26 cellular contexts compared by ENCODE assay signal in genomic region chr6:93337772-93338394, GRCh38.
DNase-seq lines count a peak whose midpoint lies in the region; ATAC-seq and TF ChIP-seq lines count a peak whose summit lies in the region.
"Had no signal": no experiment of that assay in that cellular context is flagged by ENCODE, and none has a peak within 500 bp of the region (broad histone marks: within the 10 kb centered on the region; RNA-seq: fewer than 3 reads in every experiment).

No MANE protein-coding gene starts in this region.

- TF ChIP-seq CTCF in cardiac muscle cell (IDR thresholded peaks at IDR 0.05; ENCODE audit: low read depth, low read length) = no peak
- TF ChIP-seq CTCF in chondrocyte (IDR thresholded peaks at IDR 0.05) = no peak

- H3K4me1 Mint-ChIP-seq in chondrocyte (ENCODE audit: low read depth) = peaks cover 20% of the 10 kb centered on the region

- ATAC-seq in Right ventricle myocardium inferior (no peak), GM18502 (IDR thresholded peaks at IDR 0.05; ENCODE audit: poor library complexity, unreplicated experiment) (no peak), HG03571 (IDR thresholded peaks at IDR 0.05; ENCODE audit: unreplicated experiment) (no peak)
- ATAC-seq: PC-3 had no signal

- DNase-seq in cardiac muscle cell (ENCODE audit: low read depth in 1 of 2, low spot score in 1 of 2) = no peak
- no peak for DNase-seq in Right ventricle myocardium inferior (ENCODE audit: missing footprints)
- no peak for DNase-seq in chondrocyte (ENCODE audit: low spot score)
- no peak for DNase-seq in NK-92 treated with Interleukin-12 subunit alpha and Interleukin-12 subunit beta, amount 100 ng/mL, for 24 hours (lab: John Stamatoyannopoulos, UW)
- no peak for DNase-seq in occipital lobe (lab: John Stamatoyannopoulos, UW)
- DNase-seq: 8988T, ACHN, BE2C, Calu3, Karpas-422, NCI-H1092 treated with DMSO at 0.1 percent for 48 hours, NCI-H1436, NCI-H187, NCI-H2081 treated with DMSO at 0.1 percent for 48 hours, NCI-H2171 treated with DMSO at 0.1 percent for 48 hours, NCI-H345, NCI-H524, NCI-H774, PC-3, RPMI8226, SHP77 had no signal

- H3K27ac Mint-ChIP-seq in chondrocyte (ENCODE audit: unreplicated experiment) = peak overlapping the region; percentile 75

- no peak overlapping the region for H3K4me3 ChIP-seq in cardiac muscle cell
- no peak overlapping the region for H3K4me3 ChIP-seq in neuron (ENCODE audit: low read length)
- H3K4me3 ChIP-seq: HAP-1 had no signal

- H3K9me3 ChIP-seq in cardiac muscle cell (ENCODE audit: low read depth) = no peaks in the 10 kb centered on the region
- H3K9me3 ChIP-seq in neuron (ENCODE audit: low read length) = no peaks in the 10 kb centered on the region
- H3K9me3 ChIP-seq: BE2C, HAP-1 had no signal

- H3K4me1 ChIP-seq in cardiac muscle cell (ENCODE audit: low read depth) (peaks cover 8% of the 10 kb centered on the region), neuron (ENCODE audit: insufficient read depth, low read length) (peaks cover 9% of the 10 kb centered on the region)

- peaks cover 12% of the 10 kb centered on the region for H3K9me3 Mint-ChIP-seq in chondrocyte (ENCODE audit: low read depth)

- intact Hi-C loops in Right ventricle myocardium inferior (cut with DNase I) = no loop called here

- H3K36me3 ChIP-seq in cardiac muscle cell = no peaks in the 10 kb centered on the region
- H3K36me3 ChIP-seq in neuron (ENCODE audit: insufficient read depth, low read length) = no peaks in the 10 kb centered on the region
- H3K36me3 ChIP-seq: BE2C, HAP-1 had no signal

- H3K36me3 Mint-ChIP-seq in chondrocyte (ENCODE audit: low read depth) = peaks cover 5% of the 10 kb centered on the region

- no peaks in the 10 kb centered on the region for H3K27me3 ChIP-seq in cardiac muscle cell
- H3K27me3 ChIP-seq in neuron (ENCODE audit: insufficient read depth, low read length) = no peaks in the 10 kb centered on the region
- H3K27me3 ChIP-seq: BE2C had no signal

- no peaks in the 10 kb centered on the region for H3K27me3 Mint-ChIP-seq in chondrocyte (ENCODE audit: low read depth)

- H2AFZ ChIP-seq in neuron (ENCODE audit: low read depth, low read length) = peak overlapping the region; percentile 51

- no peak overlapping the region for H3K4me3 Mint-ChIP-seq in chondrocyte (ENCODE audit: unreplicated experiment)

- H3K27ac ChIP-seq in cardiac muscle cell = peak overlapping the region; percentile 67
- H3K27ac ChIP-seq: HL-60 had no signal
